Comparison of ENCODE assay signal across 9 cellular contexts in genomic region chr1:184296466-184297243, GRCh38.
A peak's percentile ranks its signal among the peaks of the same experiment; 100 is the strongest.
DNase-seq lines count a peak whose midpoint lies in the region; ATAC-seq and TF ChIP-seq lines count a peak whose summit lies in the region.
"Had no signal": no experiment of that assay in that cellular context is flagged by ENCODE, and none has a peak within 500 bp of the region (broad histone marks: within the 10 kb centered on the region; RNA-seq: fewer than 3 reads in every experiment).

No MANE protein-coding gene starts in this region.

- TF ChIP-seq CTCF in brain (conservative IDR thresholded peaks at IDR 0.05) (no peak), thyroid gland (IDR thresholded peaks at IDR 0.05) (no peak), endothelial cell (IDR thresholded peaks at IDR 0.05; ENCODE audit: unreplicated experiment) (no peak)

- ATAC-seq in left colon (peak; percentile 37), GM19452 (IDR thresholded peaks at IDR 0.05; ENCODE audit: unreplicated experiment) (no peak), GM18519 (IDR thresholded peaks at IDR 0.05; ENCODE audit: low FRiP score, unreplicated experiment) (no peak)
- no peak for ATAC-seq in activated CD4-positive, CD25-positive, alpha-beta regulatory T cell treated with anti-CD3 and anti-CD28 coated beads, Interleukin-2, amount 50 U/mL, for 24 hours

- H3K4me3 ChIP-seq in thyroid gland (replicated peaks in 1 of 3) = no peak overlapping the region

- no peaks in the 10 kb centered on the region for H3K36me3 ChIP-seq in thyroid gland

- no peaks in the 10 kb centered on the region for H3K9me3 ChIP-seq in thyroid gland

- H3K27me3 ChIP-seq in thyroid gland = no peaks in the 10 kb centered on the region

- H3K4me3 Mint-ChIP-seq in brain (peak overlapping the region in 4 of 5 experiments; percentile 28 to 61 (median 50)), endothelial cell (ENCODE audit: unreplicated experiment) (no peak overlapping the region)

- H3K27me3 Mint-ChIP-seq in brain (no peaks in the 10 kb centered on the region), endothelial cell (ENCODE audit: unreplicated experiment) (no peaks in the 10 kb centered on the region)

- peak; percentile 96 to 97 for DNase-seq in Kasumi-1 (lab: John Stamatoyannopoulos, UW)
- peak; percentile 69 to 74 for DNase-seq in left colon
- peak; percentile 87 to 91 for DNase-seq in thyroid gland
- no peak for DNase-seq in endothelial cell (ENCODE audit: low spot score)
- DNase-seq: activated CD4-positive, alpha-beta T cell treated with anti-CD3 and anti-CD28 coated beads, Interleukin-2, amount 50 U/mL, for 4 hours had no signal

- peaks cover 11 to 21% (median 12%) of the 10 kb centered on the region in 5 experiments for H3K9me3 Mint-ChIP-seq in brain
- peaks cover 7% of the 10 kb centered on the region for H3K9me3 Mint-ChIP-seq in endothelial cell (ENCODE audit: unreplicated experiment)

- H3K36me3 Mint-ChIP-seq in brain = no peaks in the 10 kb centered on the region
- H3K36me3 Mint-ChIP-seq in endothelial cell (ENCODE audit: low read depth, unreplicated experiment) = no peaks in the 10 kb centered on the region

- peaks cover 39% of the 10 kb centered on the region for H3K4me1 Mint-ChIP-seq in brain
- peaks cover 2% of the 10 kb centered on the region for H3K4me1 Mint-ChIP-seq in endothelial cell (ENCODE audit: unreplicated experiment)

- no peak for TF ChIP-seq POLR2A in thyroid gland (IDR thresholded peaks at IDR 0.05)

- peak overlapping the region; percentile 20 to 65 (median 53) for H3K27ac ChIP-seq in thyroid gland

- intact Hi-C loops in left colon (cut with DNase I, micrococcal nuclease) = no loop called here
- intact Hi-C loops in thyroid gland (cut with DNase I) = no loop called here

- H3K27ac Mint-ChIP-seq in brain (peak overlapping the region in 4 of 5 experiments; percentile 86 to 94 (median 90)), endothelial cell (ENCODE audit: unreplicated experiment) (no peak overlapping the region)

- H3K4me1 ChIP-seq in thyroid gland = peaks cover 0 to 24% of the 10 kb centered on the region in 2 donors

- 41 to 45% methylated on average over 10 of the region's 10 CpGs for WGBS in thyroid gland, 2 donors
